Comparison of ENCODE assay signal across 11 cellular contexts in genomic region chr6:57048577-57048976, GRCh38. TPM values are rescaled to one million over a fixed set of nuclear protein-coding genes. Genes with fewer than 3 reads are reported as not detected.
DNase-seq lines count a peak whose midpoint lies in the region; ATAC-seq and TF ChIP-seq lines count a peak whose summit lies in the region.
"Had no signal": no experiment of that assay in that cellular context is flagged by ENCODE, and none has a peak within 500 bp of the region (broad histone marks: within the 10 kb centered on the region; RNA-seq: fewer than 3 reads in every experiment).

No MANE protein-coding gene starts in this region.

- no peaks in the 10 kb centered on the region for H3K36me3 Mint-ChIP-seq in natural killer cell

- ATAC-seq in natural killer cell (no peak), HG02870 (IDR thresholded peaks at IDR 0.05; ENCODE audit: unreplicated experiment) (no peak), HG03432 (IDR thresholded peaks at IDR 0.05; ENCODE audit: unreplicated experiment) (no peak)

- peaks cover 30 to 33% of the 10 kb centered on the region in 2 donors for H3K4me1 Mint-ChIP-seq in natural killer cell

- H3K4me1 ChIP-seq in Karpas-422 (ENCODE audit: low read length), result peaks cover 28% of the 10 kb centered on the region

- TF ChIP-seq CTCF in astrocyte of the cerebellum (IDR thresholded peaks at IDR 0.05; ENCODE audit: low read depth, low read length, missing control alignments) (no peak), natural killer cell (IDR thresholded peaks at IDR 0.05) (no peak)

- H3K27ac ChIP-seq in Karpas-422 (ENCODE audit: low read length), result peak overlapping the region; percentile 65; the same call in 1 of the 2 replicates
- H3K27ac ChIP-seq: thoracic aorta had no signal

- H3K9me3 Mint-ChIP-seq in natural killer cell, result no peaks in the 10 kb centered on the region

- H3K36me3 ChIP-seq in Karpas-422 (ENCODE audit: insufficient read depth, low read length), result peaks cover 45% of the 10 kb centered on the region

- no peaks in the 10 kb centered on the region for H3K9me3 ChIP-seq in Karpas-422 (ENCODE audit: low read length)
- H3K9me3 ChIP-seq: thoracic aorta had no signal

- intact Hi-C loops in natural killer cell (cut with micrococcal nuclease), result loop anchor here (5.0 kb wide), 1 partner anchor 174 kb away; the partner anchor contains the start of gene RAB23

- H3K79me2 ChIP-seq in Karpas-422 (ENCODE audit: low read length), result peaks cover 44% of the 10 kb centered on the region

- H3K4me2 ChIP-seq in Karpas-422 (ENCODE audit: low read depth, low read length, poor library complexity, severe bottlenecking), result peak overlapping the region; percentile 62

- H3K4me3 Mint-ChIP-seq in natural killer cell, result peak overlapping the region; percentile 46

- H3K9me2 ChIP-seq in Karpas-422 (replicated peaks; ENCODE audit: insufficient read depth, low read length), result no peaks in the 10 kb centered on the region

- H2AFZ ChIP-seq in Karpas-422 (ENCODE audit: low read length), result no peak overlapping the region

- H3K9ac ChIP-seq in Karpas-422 (ENCODE audit: low read length), result peak overlapping the region; percentile 4; the same call in 1 of the 2 replicates

- peak; percentile 7 for DNase-seq in EH (ENCODE audit: low read depth)
- DNase-seq in Karpas-422, result no peak
- no peak for DNase-seq in astrocyte of the cerebellum (ENCODE audit: low read depth)
- no peak for DNase-seq in natural killer cell
- no peak for DNase-seq in COLO829 (ENCODE audit: low spot score)
- DNase-seq: activated B cell treated with CpG ODN at 0.5 μM for 24 hours, head of caudate nucleus, Kasumi-1 had no signal

- H3K4me3 ChIP-seq in Karpas-422 (ENCODE audit: low read length) (peak overlapping the region; percentile 62), astrocyte of the cerebellum (ENCODE audit: low read depth, low read length) (peak overlapping the region; percentile 33)

- peak overlapping the region; percentile 48 to 54 for H3K27ac Mint-ChIP-seq in natural killer cell
- H3K27ac Mint-ChIP-seq: activated B cell treated with CpG ODN at 0.5 μM for 24 hours had no signal

- no peaks in the 10 kb centered on the region for H3K27me3 ChIP-seq in Karpas-422 (ENCODE audit: low read length)

- no peaks in the 10 kb centered on the region for H4K20me1 ChIP-seq in Karpas-422 (ENCODE audit: insufficient read depth, low read depth, low read length)

- peaks cover 0 to 5% of the 10 kb centered on the region in 2 donors for H3K27me3 Mint-ChIP-seq in natural killer cell (ENCODE audit: low read depth in 2 of 2)
- H3K27me3 Mint-ChIP-seq: activated B cell treated with CpG ODN at 0.5 μM for 24 hours had no signal

- in situ Hi-C loops in astrocyte of the cerebellum (cut with HindIII; ENCODE audit: low sequenced_read_pairs), result no loop called here

RNA-seq across cellular contexts. Expression of gene KIAA1586, which starts 2.1 kb away (rescaled TPM):
- 12.3 and 12.7 TPM in 2 replicates for total RNA-seq in Karpas-422 (2014; rRNA removed; shearing (Covaris generic); ENCODE audit: low replicate concordance)
- 10 to 100 TPM; 11.2 to 14.2 (median 12.3) TPM for total RNA-seq in natural killer cell

RNA-seq across cellular contexts. Expression of gene ZNF451, which starts 41.4 kb away (rescaled TPM):
- 48.1 and 92.3 TPM in 2 replicates for total RNA-seq in Karpas-422 (2014; rRNA removed; shearing (Covaris generic); ENCODE audit: low replicate concordance)
- 100 to 1,000 TPM; 121 to 131 (median 122) TPM for total RNA-seq in natural killer cell
